ENCODE assay signal across 1 cellular context in the genomic region with DNA sequence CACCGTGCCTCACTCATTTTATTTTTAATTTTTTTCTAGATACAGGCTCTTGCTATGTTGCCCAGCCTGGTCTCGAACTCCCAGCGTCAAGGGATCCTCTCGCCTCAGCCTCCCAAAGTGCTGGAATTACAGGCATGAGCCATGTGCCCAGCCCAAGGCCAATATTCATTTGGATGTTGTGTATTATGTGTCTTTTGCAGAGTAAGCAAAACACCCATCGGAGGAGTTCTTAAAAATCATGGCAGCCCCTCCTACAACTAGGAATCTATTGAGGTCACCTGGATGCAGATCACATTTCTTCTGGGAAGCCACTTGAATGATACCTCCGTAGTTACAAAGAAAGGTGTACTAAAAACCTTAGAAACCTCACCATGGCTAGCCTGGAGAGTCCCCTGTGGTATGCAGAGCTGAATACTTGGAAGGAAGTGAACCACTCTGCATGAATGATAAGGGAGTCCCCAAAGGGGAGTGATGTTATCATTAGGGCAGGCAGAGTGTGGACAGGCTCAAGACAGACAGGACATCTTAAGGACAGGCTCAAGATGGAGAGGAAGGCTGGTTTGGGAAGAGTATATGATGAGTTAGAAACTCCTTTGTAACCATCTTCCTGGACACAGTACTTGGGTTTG.
TF ChIP-seq lines count a peak whose summit lies in the region.

No MANE protein-coding gene starts in this region.

TF ChIP-seq in HepG2, 621 proteins besides CTCF, POLR2A, EP300 and RAD21 (continued from another document):
- TF ChIP-seq MAFK (conservative IDR thresholded peaks at IDR 0.05 in 1 of 2, IDR thresholded peaks at IDR 0.05 in 1 of 2; ENCODE audit: low read length in 2 of 2) (peak; percentile 41 to 63; a peak in 3 of 4 replicates), ZMYM3 (CRISPR knock-in tag; IDR thresholded peaks at IDR 0.05) (no peak), WIZ (CRISPR knock-in tag; IDR thresholded peaks at IDR 0.05) (no peak), JARID2 (CRISPR knock-in tag; IDR thresholded peaks at IDR 0.05; ENCODE audit: insufficient replicate concordance) (no peak), NR3C1 (CRISPR knock-in tag; IDR thresholded peaks at IDR 0.05) (no peak), NFIB (CRISPR knock-in tag; IDR thresholded peaks at IDR 0.05; ENCODE audit: borderline replicate concordance) (no peak), ZNF598 (CRISPR knock-in tag; IDR thresholded peaks at IDR 0.05; ENCODE audit: borderline replicate concordance) (no peak)
- TF ChIP-seq, protein P1, sequence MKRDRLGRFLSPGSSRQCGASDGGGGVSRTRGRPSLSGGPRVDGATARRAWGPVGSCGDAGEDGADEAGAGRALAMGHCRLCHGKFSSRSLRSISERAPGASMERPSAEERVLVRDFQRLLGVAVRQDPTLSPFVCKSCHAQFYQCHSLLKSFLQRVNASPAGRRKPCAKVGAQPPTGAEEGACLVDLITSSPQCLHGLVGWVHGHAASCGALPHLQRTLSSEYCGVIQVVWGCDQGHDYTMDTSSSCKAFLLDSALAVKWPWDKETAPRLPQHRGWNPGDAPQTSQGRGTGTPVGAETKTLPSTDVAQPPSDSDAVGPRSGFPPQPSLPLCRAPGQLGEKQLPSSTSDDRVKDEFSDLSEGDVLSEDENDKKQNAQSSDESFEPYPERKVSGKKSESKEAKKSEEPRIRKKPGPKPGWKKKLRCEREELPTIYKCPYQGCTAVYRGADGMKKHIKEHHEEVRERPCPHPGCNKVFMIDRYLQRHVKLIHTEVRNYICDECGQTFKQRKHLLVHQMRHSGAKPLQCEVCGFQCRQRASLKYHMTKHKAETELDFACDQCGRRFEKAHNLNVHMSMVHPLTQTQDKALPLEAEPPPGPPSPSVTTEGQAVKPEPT (CRISPR knock-in tag; IDR thresholded peaks at IDR 0.05; ENCODE audit: low read depth): no peak
- TF ChIP-seq, protein P2, sequence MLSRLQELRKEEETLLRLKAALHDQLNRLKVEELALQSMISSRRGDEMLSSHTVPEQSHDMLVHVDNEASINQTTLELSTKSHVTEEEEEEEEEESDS (CRISPR knock-in tag; IDR thresholded peaks at IDR 0.05; ENCODE audit: borderline replicate concordance): no peak
- TF ChIP-seq, protein P3, sequence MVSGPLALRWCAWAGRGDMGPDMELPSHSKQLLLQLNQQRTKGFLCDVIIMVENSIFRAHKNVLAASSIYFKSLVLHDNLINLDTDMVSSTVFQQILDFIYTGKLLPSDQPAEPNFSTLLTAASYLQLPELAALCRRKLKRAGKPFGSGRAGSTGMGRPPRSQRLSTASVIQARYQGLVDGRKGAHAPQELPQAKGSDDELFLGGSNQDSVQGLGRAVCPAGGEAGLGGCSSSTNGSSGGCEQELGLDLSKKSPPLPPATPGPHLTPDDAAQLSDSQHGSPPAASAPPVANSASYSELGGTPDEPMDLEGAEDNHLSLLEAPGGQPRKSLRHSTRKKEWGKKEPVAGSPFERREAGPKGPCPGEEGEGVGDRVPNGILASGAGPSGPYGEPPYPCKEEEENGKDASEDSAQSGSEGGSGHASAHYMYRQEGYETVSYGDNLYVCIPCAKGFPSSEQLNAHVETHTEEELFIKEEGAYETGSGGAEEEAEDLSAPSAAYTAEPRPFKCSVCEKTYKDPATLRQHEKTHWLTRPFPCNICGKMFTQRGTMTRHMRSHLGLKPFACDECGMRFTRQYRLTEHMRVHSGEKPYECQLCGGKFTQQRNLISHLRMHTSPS (CRISPR knock-in tag; IDR thresholded peaks at IDR 0.05; ENCODE audit: low read depth): no peak
TF ChIP-seq in HepG2: peak in this region for 2.
